1 cellular context compared by ENCODE assay signal in the genomic region with DNA sequence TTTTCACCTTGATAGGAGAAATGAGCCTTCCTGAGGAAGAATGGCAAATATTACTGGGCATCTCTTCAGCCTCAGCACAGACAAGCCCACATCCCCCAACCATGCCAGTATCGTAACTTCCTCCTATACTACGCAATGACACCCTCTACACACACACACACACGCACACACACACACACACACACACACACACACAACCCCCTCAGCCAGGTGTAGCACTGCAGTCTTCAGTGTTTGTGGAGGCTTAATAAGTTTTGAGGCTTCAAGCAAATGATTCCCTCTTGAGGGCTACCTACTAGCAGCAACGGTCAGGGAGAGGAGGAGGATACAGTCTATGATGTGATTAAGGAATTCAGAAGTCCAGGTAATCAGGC.
TF ChIP-seq lines count a peak whose summit lies in the region.

No MANE protein-coding gene starts in this region.

TF ChIP-seq in neural cell, 6 proteins besides CTCF, POLR2A, EP300 and RAD21 (continued from another document):
- TF ChIP-seq, protein P1, sequence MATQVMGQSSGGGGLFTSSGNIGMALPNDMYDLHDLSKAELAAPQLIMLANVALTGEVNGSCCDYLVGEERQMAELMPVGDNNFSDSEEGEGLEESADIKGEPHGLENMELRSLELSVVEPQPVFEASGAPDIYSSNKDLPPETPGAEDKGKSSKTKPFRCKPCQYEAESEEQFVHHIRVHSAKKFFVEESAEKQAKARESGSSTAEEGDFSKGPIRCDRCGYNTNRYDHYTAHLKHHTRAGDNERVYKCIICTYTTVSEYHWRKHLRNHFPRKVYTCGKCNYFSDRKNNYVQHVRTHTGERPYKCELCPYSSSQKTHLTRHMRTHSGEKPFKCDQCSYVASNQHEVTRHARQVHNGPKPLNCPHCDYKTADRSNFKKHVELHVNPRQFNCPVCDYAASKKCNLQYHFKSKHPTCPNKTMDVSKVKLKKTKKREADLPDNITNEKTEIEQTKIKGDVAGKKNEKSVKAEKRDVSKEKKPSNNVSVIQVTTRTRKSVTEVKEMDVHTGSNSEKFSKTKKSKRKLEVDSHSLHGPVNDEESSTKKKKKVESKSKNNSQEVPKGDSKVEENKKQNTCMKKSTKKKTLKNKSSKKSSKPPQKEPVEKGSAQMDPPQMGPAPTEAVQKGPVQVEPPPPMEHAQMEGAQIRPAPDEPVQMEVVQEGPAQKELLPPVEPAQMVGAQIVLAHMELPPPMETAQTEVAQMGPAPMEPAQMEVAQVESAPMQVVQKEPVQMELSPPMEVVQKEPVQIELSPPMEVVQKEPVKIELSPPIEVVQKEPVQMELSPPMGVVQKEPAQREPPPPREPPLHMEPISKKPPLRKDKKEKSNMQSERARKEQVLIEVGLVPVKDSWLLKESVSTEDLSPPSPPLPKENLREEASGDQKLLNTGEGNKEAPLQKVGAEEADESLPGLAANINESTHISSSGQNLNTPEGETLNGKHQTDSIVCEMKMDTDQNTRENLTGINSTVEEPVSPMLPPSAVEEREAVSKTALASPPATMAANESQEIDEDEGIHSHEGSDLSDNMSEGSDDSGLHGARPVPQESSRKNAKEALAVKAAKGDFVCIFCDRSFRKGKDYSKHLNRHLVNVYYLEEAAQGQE (IDR thresholded peaks at IDR 0.05; ENCODE audit: borderline replicate concordance) = no peak
- TF ChIP-seq MXI1 (conservative IDR thresholded peaks at IDR 0.05; ENCODE audit: poor library complexity, severe bottlenecking) = no peak
- no peak for TF ChIP-seq TAF1 (IDR thresholded peaks at IDR 0.05; ENCODE audit: low read depth)
TF ChIP-seq in neural cell: peak in this region for 0.
